1 cellular context compared by ENCODE assay signal in the genomic region with DNA sequence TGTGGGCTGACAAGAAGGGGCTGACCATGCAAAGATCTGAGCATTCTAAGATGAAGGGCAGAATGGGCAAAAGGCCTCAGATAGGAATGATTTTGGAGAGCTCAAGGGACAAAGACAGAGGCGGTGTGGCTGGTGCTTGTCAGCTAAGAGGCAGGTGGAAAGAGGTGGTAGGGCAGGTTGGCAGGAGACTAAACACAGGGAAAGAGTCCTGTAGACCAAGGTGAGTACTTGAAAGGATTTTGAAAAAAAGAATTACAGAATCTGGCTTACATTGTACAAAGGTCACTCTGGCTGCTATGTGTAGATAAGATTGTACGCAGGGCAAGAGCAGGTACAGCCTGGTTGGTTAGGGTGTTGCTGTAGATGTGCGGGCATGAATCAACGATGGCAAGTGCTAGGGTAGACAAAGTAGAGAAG.
TF ChIP-seq lines count a peak whose summit lies in the region.

No MANE protein-coding gene starts in this region.

TF ChIP-seq in HepG2, 621 proteins besides CTCF, POLR2A, EP300 and RAD21 (continued from another document and continues in another):
- TF ChIP-seq, protein P1, sequence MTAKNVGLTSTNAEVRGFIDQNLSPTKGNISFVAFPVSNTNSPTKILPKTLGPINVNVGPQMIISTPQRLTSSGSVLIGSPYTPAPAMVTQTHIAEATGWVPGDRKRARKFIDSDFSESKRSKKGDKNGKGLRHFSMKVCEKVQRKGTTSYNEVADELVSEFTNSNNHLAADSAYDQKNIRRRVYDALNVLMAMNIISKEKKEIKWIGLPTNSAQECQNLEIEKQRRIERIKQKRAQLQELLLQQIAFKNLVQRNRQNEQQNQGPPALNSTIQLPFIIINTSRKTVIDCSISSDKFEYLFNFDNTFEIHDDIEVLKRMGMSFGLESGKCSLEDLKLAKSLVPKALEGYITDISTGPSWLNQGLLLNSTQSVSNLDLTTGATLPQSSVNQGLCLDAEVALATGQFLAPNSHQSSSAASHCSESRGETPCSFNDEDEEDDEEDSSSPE (CRISPR knock-in tag; IDR thresholded peaks at IDR 0.05) = no peak
- TF ChIP-seq LBX2 (CRISPR knock-in tag; IDR thresholded peaks at IDR 0.05; ENCODE audit: borderline replicate concordance) (no peak), ZEB1 (IDR thresholded peaks at IDR 0.05; ENCODE audit: insufficient replicate concordance, low read depth) (peak; percentile 98), RBM22 (optimal IDR thresholded peaks at IDR 0.05; ENCODE audit: low read length) (no peak), ZNF629 (CRISPR knock-in tag; conservative IDR thresholded peaks at IDR 0.05) (peak; percentile 40; the same call in 1 of the 2 replicates), ATF4 (CRISPR knock-in tag; IDR thresholded peaks at IDR 0.05) (no peak), FOXC1 (CRISPR knock-in tag; IDR thresholded peaks at IDR 0.05; ENCODE audit: borderline replicate concordance) (no peak), MAF1 (CRISPR knock-in tag; IDR thresholded peaks at IDR 0.05; ENCODE audit: borderline replicate concordance) (no peak), ZNF737 (CRISPR knock-in tag; IDR thresholded peaks at IDR 0.05; ENCODE audit: borderline replicate concordance) (no peak), ATF2 (CRISPR knock-in tag; IDR thresholded peaks at IDR 0.05) (peak; percentile 39; the same call in 1 of the 2 replicates), ZC3H13 (CRISPR knock-in tag; IDR thresholded peaks at IDR 0.05) (no peak), HMG20A (CRISPR knock-in tag; IDR thresholded peaks at IDR 0.05; ENCODE audit: borderline replicate concordance) (peak; percentile 62; the same call in 1 of the 2 replicates), RNF2 (conservative IDR thresholded peaks at IDR 0.05; ENCODE audit: low read depth) (no peak), REST (IDR thresholded peaks at IDR 0.05; ENCODE audit: borderline replicate concordance in 1 of 2, low read depth in 1 of 2, low read length in 2 of 2) (no peak), FOSL2 (CRISPR knock-in tag; IDR thresholded peaks at IDR 0.05) (peak; percentile 35; the same call in 1 of the 2 replicates), PHF20 (CRISPR knock-in tag; IDR thresholded peaks at IDR 0.05) (no peak), BRD4 (CRISPR knock-in tag; IDR thresholded peaks at IDR 0.05) (no peak), HDAC6 (IDR thresholded peaks at IDR 0.05; ENCODE audit: low read depth, low read length) (no peak), IRF2 (CRISPR knock-in tag; IDR thresholded peaks at IDR 0.05) (peak; percentile 61; the same call in 1 of the 2 replicates), RFX3 (CRISPR knock-in tag; IDR thresholded peaks at IDR 0.05) (no peak), ZNF644 (CRISPR knock-in tag; IDR thresholded peaks at IDR 0.05; ENCODE audit: low read depth) (peak; percentile 78; the same call in 1 of the 2 replicates), ZNF282 (IDR thresholded peaks at IDR 0.05; ENCODE audit: partially characterized antibody) (no peak), ZNF335 (CRISPR knock-in tag; IDR thresholded peaks at IDR 0.05) (0 out of 2 replicates have a peak, but pooled peaks have one; percentile 31), IKZF5 (CRISPR knock-in tag; IDR thresholded peaks at IDR 0.05) (peak; percentile 81)
- TF ChIP-seq, protein P2, sequence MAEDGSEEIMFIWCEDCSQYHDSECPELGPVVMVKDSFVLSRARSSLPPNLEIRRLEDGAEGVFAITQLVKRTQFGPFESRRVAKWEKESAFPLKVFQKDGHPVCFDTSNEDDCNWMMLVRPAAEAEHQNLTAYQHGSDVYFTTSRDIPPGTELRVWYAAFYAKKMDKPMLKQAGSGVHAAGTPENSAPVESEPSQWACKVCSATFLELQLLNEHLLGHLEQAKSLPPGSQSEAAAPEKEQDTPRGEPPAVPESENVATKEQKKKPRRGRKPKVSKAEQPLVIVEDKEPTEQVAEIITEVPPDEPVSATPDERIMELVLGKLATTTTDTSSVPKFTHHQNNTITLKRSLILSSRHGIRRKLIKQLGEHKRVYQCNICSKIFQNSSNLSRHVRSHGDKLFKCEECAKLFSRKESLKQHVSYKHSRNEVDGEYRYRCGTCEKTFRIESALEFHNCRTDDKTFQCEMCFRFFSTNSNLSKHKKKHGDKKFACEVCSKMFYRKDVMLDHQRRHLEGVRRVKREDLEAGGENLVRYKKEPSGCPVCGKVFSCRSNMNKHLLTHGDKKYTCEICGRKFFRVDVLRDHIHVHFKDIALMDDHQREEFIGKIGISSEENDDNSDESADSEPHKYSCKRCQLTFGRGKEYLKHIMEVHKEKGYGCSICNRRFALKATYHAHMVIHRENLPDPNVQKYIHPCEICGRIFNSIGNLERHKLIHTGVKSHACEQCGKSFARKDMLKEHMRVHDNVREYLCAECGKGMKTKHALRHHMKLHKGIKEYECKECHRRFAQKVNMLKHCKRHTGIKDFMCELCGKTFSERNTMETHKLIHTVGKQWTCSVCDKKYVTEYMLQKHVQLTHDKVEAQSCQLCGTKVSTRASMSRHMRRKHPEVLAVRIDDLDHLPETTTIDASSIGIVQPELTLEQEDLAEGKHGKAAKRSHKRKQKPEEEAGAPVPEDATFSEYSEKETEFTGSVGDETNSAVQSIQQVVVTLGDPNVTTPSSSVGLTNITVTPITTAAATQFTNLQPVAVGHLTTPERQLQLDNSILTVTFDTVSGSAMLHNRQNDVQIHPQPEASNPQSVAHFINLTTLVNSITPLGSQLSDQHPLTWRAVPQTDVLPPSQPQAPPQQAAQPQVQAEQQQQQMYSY (CRISPR knock-in tag; IDR thresholded peaks at IDR 0.05) = no peak
- TF ChIP-seq, protein P3, sequence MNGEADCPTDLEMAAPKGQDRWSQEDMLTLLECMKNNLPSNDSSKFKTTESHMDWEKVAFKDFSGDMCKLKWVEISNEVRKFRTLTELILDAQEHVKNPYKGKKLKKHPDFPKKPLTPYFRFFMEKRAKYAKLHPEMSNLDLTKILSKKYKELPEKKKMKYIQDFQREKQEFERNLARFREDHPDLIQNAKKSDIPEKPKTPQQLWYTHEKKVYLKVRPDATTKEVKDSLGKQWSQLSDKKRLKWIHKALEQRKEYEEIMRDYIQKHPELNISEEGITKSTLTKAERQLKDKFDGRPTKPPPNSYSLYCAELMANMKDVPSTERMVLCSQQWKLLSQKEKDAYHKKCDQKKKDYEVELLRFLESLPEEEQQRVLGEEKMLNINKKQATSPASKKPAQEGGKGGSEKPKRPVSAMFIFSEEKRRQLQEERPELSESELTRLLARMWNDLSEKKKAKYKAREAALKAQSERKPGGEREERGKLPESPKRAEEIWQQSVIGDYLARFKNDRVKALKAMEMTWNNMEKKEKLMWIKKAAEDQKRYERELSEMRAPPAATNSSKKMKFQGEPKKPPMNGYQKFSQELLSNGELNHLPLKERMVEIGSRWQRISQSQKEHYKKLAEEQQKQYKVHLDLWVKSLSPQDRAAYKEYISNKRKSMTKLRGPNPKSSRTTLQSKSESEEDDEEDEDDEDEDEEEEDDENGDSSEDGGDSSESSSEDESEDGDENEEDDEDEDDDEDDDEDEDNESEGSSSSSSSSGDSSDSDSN (CRISPR knock-in tag; IDR thresholded peaks at IDR 0.05) = peak; percentile 47; the same call in 1 of the 2 replicates
- TF ChIP-seq, protein P4, sequence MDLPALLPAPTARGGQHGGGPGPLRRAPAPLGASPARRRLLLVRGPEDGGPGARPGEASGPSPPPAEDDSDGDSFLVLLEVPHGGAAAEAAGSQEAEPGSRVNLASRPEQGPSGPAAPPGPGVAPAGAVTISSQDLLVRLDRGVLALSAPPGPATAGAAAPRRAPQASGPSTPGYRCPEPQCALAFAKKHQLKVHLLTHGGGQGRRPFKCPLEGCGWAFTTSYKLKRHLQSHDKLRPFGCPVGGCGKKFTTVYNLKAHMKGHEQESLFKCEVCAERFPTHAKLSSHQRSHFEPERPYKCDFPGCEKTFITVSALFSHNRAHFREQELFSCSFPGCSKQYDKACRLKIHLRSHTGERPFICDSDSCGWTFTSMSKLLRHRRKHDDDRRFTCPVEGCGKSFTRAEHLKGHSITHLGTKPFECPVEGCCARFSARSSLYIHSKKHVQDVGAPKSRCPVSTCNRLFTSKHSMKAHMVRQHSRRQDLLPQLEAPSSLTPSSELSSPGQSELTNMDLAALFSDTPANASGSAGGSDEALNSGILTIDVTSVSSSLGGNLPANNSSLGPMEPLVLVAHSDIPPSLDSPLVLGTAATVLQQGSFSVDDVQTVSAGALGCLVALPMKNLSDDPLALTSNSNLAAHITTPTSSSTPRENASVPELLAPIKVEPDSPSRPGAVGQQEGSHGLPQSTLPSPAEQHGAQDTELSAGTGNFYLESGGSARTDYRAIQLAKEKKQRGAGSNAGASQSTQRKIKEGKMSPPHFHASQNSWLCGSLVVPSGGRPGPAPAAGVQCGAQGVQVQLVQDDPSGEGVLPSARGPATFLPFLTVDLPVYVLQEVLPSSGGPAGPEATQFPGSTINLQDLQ (CRISPR knock-in tag; IDR thresholded peaks at IDR 0.05) = no peak
- TF ChIP-seq, protein P5, sequence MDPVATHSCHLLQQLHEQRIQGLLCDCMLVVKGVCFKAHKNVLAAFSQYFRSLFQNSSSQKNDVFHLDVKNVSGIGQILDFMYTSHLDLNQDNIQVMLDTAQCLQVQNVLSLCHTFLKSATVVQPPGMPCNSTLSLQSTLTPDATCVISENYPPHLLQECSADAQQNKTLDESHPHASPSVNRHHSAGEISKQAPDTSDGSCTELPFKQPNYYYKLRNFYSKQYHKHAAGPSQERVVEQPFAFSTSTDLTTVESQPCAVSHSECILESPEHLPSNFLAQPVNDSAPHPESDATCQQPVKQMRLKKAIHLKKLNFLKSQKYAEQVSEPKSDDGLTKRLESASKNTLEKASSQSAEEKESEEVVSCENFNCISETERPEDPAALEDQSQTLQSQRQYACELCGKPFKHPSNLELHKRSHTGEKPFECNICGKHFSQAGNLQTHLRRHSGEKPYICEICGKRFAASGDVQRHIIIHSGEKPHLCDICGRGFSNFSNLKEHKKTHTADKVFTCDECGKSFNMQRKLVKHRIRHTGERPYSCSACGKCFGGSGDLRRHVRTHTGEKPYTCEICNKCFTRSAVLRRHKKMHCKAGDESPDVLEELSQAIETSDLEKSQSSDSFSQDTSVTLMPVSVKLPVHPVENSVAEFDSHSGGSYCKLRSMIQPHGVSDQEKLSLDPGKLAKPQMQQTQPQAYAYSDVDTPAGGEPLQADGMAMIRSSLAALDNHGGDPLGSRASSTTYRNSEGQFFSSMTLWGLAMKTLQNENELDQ (CRISPR knock-in tag; IDR thresholded peaks at IDR 0.05; ENCODE audit: borderline replicate concordance) = no peak
- TF ChIP-seq, protein P6, sequence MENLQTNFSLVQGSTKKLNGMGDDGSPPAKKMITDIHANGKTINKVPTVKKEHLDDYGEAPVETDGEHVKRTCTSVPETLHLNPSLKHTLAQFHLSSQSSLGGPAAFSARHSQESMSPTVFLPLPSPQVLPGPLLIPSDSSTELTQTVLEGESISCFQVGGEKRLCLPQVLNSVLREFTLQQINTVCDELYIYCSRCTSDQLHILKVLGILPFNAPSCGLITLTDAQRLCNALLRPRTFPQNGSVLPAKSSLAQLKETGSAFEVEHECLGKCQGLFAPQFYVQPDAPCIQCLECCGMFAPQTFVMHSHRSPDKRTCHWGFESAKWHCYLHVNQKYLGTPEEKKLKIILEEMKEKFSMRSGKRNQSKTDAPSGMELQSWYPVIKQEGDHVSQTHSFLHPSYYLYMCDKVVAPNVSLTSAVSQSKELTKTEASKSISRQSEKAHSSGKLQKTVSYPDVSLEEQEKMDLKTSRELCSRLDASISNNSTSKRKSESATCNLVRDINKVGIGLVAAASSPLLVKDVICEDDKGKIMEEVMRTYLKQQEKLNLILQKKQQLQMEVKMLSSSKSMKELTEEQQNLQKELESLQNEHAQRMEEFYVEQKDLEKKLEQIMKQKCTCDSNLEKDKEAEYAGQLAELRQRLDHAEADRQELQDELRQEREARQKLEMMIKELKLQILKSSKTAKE (CRISPR knock-in tag; IDR thresholded peaks at IDR 0.05; ENCODE audit: borderline replicate concordance) = no peak
